In genomic region chr6:38488876-38489275, GRCh38 we compare ENCODE assay signal across 26 cellular contexts.
"Had no signal": no experiment of that assay in that cellular context is flagged by ENCODE, and none has a peak within 500 bp of the region (broad histone marks: within the 10 kb centered on the region; RNA-seq: fewer than 3 reads in every experiment).

No MANE protein-coding gene starts in this region.

- H3K27ac ChIP-seq: colonic mucosa, epithelial cell of prostate, esophagus squamous epithelium, gastrocnemius medialis, heart right ventricle, left lung, lower lobe of right lung had no signal

- ATAC-seq: effector memory CD8-positive, alpha-beta T cell; esophagus mucosa; gastrocnemius medialis; heart right ventricle; left cardiac atrium; left lung; left ventricle myocardium superior; lower lobe of right lung had no signal

- H3K4me3 ChIP-seq: colonic mucosa, esophagus squamous epithelium, gastrocnemius medialis, heart right ventricle, left lung, lower lobe of right lung had no signal

- FAIRE-seq: endometrium, islet of Langerhans, keratinocyte had no signal

- H3K4me1 ChIP-seq: colonic mucosa, left lung had no signal

- DNase-seq: colonic mucosa; cortex of kidney; effector CD8-positive, alpha-beta T cell; effector memory CD8-positive, alpha-beta T cell; endodermal cell; erythroblast; esophagus squamous epithelium; foreskin fibroblast; foreskin melanocyte; gastrocnemius medialis; glutamatergic neuron; head of caudate nucleus; heart right ventricle; hippocampal formation; left cardiac atrium; left lung; left ventricle myocardium superior; lower lobe of right lung; mesenchymal stem cell; midbrain; naive B cell had no signal

- H3K9me3 ChIP-seq: colonic mucosa, esophagus squamous epithelium, gastrocnemius medialis, heart right ventricle, left lung, lower lobe of right lung had no signal

- H3K27me3 ChIP-seq: colonic mucosa, esophagus squamous epithelium, gastrocnemius medialis, heart right ventricle, left lung had no signal

- H3K36me3 ChIP-seq: colonic mucosa, esophagus squamous epithelium, gastrocnemius medialis, heart right ventricle, left lung, lower lobe of right lung had no signal
